Comparison of ENCODE assay signal across 6 cellular contexts in genomic region chr6:33417127-33417902, GRCh38. TPM values are rescaled to one million over a fixed set of nuclear protein-coding genes. Genes with fewer than 3 reads are reported as not detected.
A peak's percentile ranks its signal among the peaks of the same experiment; 100 is the strongest.
DNase-seq lines count a peak whose midpoint lies in the region; ATAC-seq, FAIRE-seq and TF ChIP-seq lines count a peak whose summit lies in the region.

No MANE protein-coding gene starts in this region.

- H3K9me3 ChIP-seq in pancreas = no peaks in the 10 kb centered on the region

- no peak for FAIRE-seq in pancreas (lab: Jason Lieb, UNC)

- no peaks in the 10 kb centered on the region for H3K27me3 ChIP-seq in pancreas

- H3K4me3 ChIP-seq in coronary artery (peak overlapping the region; percentile 74), pancreas (peak overlapping the region; percentile 44 to 71 (median 54))

- peak in 1 of 4 donors; percentile 5 for ATAC-seq in pancreas

- peak overlapping the region; percentile 86 to 95 for H3K27ac ChIP-seq in coronary artery
- peak overlapping the region; percentile 72 to 95 (median 87) for H3K27ac ChIP-seq in pancreas

- TF ChIP-seq CTCF in coronary artery (IDR thresholded peaks at IDR 0.05) (no peak), pancreas (IDR thresholded peaks at IDR 0.05) (no peak)

- 1 to 2% methylated on average over 25 of the region's 25 CpGs for WGBS in pancreas, 2 donors

- peaks cover 0 to 13% (median 7%) of the 10 kb centered on the region in 3 donors for H3K36me3 ChIP-seq in pancreas

- intact Hi-C loops in pancreas (cut with DNase I) = no loop called here

- peaks cover 0 to 21% (median 0%) of the 10 kb centered on the region in 3 donors for H3K4me1 ChIP-seq in pancreas

- peak; percentile 25 for DNase-seq in stimulated activated CD4-positive, alpha-beta T cell treated with anti-CD3 and anti-CD28 coated beads, Interleukin-1b, Interleukin-23, amount 100 ng/mL, for 48 hours
- no peak for DNase-seq in stimulated activated CD4-positive, alpha-beta T cell treated with anti-CD3 and anti-CD28 coated beads, Interleukin-4, amount 100 ng/mL, for 4 hours
- DNase-seq in coronary artery (ENCODE audit: low spot score) (peak; percentile 77), pancreas (peak in 1 of 6 donors; percentile 47), GM19238 (ENCODE audit: insufficient read length, low spot score) (no peak), NCI-H146 treated with DMSO at 0.1 percent for 48 hours (lab: John Stamatoyannopoulos, UW; ENCODE audit: unreplicated experiment) (no peak)

RNA-seq across cellular contexts. Expression of gene CUTA, which starts 0.6 kb away (rescaled TPM):
- total RNA-seq in pancreas = 10 to 100 TPM; 65.0 to 99.6 (median 78.1) TPM
- 100 to 1,000 TPM in 1 of 2 donors, 10 to 100 TPM in 1; 96.7 to 204 TPM for polyA plus RNA-seq in pancreas

RNA-seq across cellular contexts. Expression of gene SYNGAP1, which starts 2.5 kb away (rescaled TPM):
- 10 to 100 TPM in 1 of 6 donors, 1 to 10 TPM in 5; 4.6 to 11.0 (median 5.6) TPM for total RNA-seq in pancreas
- 10 to 100 TPM in 1 of 2 donors, 1 to 10 TPM in 1; 8.3 to 16.4 TPM for polyA plus RNA-seq in pancreas

RNA-seq across cellular contexts. Expression of gene PHF1, which starts 6.5 kb away (rescaled TPM):
- total RNA-seq in pancreas = 10 to 100 TPM; 28.5 to 68.0 (median 47.2) TPM
- polyA plus RNA-seq in pancreas = 100 to 1,000 TPM; 143 to 192 TPM

RNA-seq across cellular contexts. Expression of gene KIFC1, which starts 25.7 kb away (rescaled TPM):
- total RNA-seq in pancreas = 1 to 10 TPM in 1 of 6 donors, under 1 TPM in 5; 0.14 to 1.5 (median 0.52) TPM
- polyA plus RNA-seq in pancreas = under 1 TPM; 0.19 to 0.42 TPM

RNA-seq across cellular contexts. Expression of gene ZBTB9, which starts 37.1 kb away (rescaled TPM):
- total RNA-seq in pancreas = 1 to 10 TPM; 1.7 to 4.7 (median 3.6) TPM
- polyA plus RNA-seq in pancreas = 1 to 10 TPM; 1.7 to 3.6 TPM

Comparison
In these comparisons a context has a peak if more than half of its experiments do, and no peak if none do; other contexts are left out.
1. DNase-seq: peak in stimulated activated CD4-positive, alpha-beta T cell treated with anti-CD3 and anti-CD28 coated beads, Interleukin-1b, Interleukin-23, amount 100 ng/mL, for 48 hours (single experiment) and coronary artery (single experiment); none in stimulated activated CD4-positive, alpha-beta T cell treated with anti-CD3 and anti-CD28 coated beads, Interleukin-4, amount 100 ng/mL, for 4 hours (0 of 2), GM19238 (single experiment) and NCI-H146 treated with DMSO at 0.1 percent for 48 hours (single experiment).